In the genomic region with DNA sequence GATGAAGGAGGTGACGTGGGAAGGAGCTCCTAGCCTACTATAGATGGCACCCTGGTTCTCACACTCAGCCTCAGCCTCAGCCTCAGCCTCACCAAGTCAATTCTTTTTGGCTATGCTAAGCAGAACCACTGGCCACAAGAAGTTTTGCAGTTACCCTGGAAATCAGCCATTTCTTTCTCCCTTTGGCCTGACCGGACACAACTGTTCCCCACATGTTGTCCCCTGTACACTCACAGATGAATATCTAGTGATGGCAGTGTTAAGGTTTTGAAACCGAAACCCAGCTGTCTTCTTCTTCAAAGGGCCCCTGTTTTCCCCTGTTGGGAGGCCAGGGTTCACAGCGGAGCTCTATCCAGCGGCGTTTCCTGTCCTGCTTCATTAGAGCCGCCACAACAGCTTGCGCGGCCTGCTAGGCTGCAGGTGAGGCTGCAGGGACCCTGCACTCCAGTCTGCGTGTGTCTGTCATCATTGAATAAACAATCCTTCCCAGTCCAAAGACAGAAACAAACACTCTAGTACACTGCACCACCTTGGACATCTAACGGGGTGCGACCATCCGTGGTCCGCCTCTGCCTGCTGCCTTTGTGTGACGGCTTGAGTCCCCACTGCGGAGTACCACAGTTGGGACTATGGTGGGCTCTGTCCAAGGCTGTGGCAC, we compare ENCODE assay signal across 10 cellular contexts.
DNase-seq lines count a peak whose midpoint lies in the region; ATAC-seq and TF ChIP-seq lines count a peak whose summit lies in the region.
"Had no signal": no experiment of that assay in that cellular context is flagged by ENCODE, and none has a peak within 500 bp of the region (broad histone marks: within the 10 kb centered on the region; RNA-seq: fewer than 3 reads in every experiment).

No MANE protein-coding gene starts in this region.

- TF ChIP-seq POLR2A in esophagus muscularis mucosa (IDR thresholded peaks at IDR 0.05; ENCODE audit: low read depth), result no peak

- ATAC-seq in GM19463 (IDR thresholded peaks at IDR 0.05; ENCODE audit: unreplicated experiment) (peak; percentile 95), HG03378 (IDR thresholded peaks at IDR 0.05; ENCODE audit: unreplicated experiment) (peak; percentile 93)
- ATAC-seq: Panc1 had no signal

- TF ChIP-seq CTCF in GM10266 (IDR thresholded peaks at IDR 0.05; ENCODE audit: control insufficient read depth, insufficient read depth, low read depth, missing control alignments) (no peak), colonic mucosa (IDR thresholded peaks at IDR 0.05) (no peak), esophagus muscularis mucosa (IDR thresholded peaks at IDR 0.05) (no peak)

- no peak overlapping the region for H3K9ac ChIP-seq in colonic mucosa (ENCODE audit: low read depth in 2 of 2, low read length in 2 of 2)

- H3K4me1 ChIP-seq in colonic mucosa (peaks cover 11% of the 10 kb centered on the region), esophagus muscularis mucosa (peaks cover 5 to 20% (median 13%) of the 10 kb centered on the region in 4 donors)

- WGBS in esophagus muscularis mucosa, result 88% methylated on average over 16 of the region's 16 CpGs

- H3K9me3 ChIP-seq in colonic mucosa, result no peaks in the 10 kb centered on the region
- no peaks in the 10 kb centered on the region for H3K9me3 ChIP-seq in esophagus muscularis mucosa
- H3K9me3 ChIP-seq in MG63, result no peaks in the 10 kb centered on the region; the same call in 1 of the 2 replicates

- TF ChIP-seq EP300 in esophagus muscularis mucosa (IDR thresholded peaks at IDR 0.05), result no peak

- H3K27ac ChIP-seq in colonic mucosa (peak overlapping the region; percentile 18), esophagus muscularis mucosa (replicated peaks in 1 of 4) (no peak overlapping the region)
- H3K27ac ChIP-seq: epithelial cell of prostate had no signal

- peak; percentile 72 for DNase-seq in GM10266 (ENCODE audit: extremely low spot score)
- DNase-seq in colonic mucosa, result no peak
- no peak for DNase-seq in esophagus muscularis mucosa (ENCODE audit: extremely low spot score)
- DNase-seq in stimulated activated CD8-positive, alpha-beta memory T cell treated with anti-CD3 and anti-CD28 coated beads, Interleukin-4, amount 100 ng/mL, for 48 hours, result no peak
- DNase-seq in MG63, result no peak
- DNase-seq in activated effector memory CD4-positive, alpha-beta T cell treated with anti-CD3 and anti-CD28 coated beads, Interleukin-2, amount 50 U/mL, for 16 hours, result no peak

- H3K36me3 ChIP-seq in colonic mucosa (no peaks in the 10 kb centered on the region), esophagus muscularis mucosa (no peaks in the 10 kb centered on the region), MG63 (no peaks in the 10 kb centered on the region; the same call in 1 of the 2 replicates)

- no peak overlapping the region for H3K4me3 ChIP-seq in colonic mucosa
- H3K4me3 ChIP-seq in esophagus muscularis mucosa, result no peak overlapping the region
- H3K4me3 ChIP-seq in MG63, result no peak overlapping the region

- intact Hi-C loops in colonic mucosa (cut with DNase I) (no loop called here), esophagus muscularis mucosa (cut with DNase I) (no loop called here)

- H3K27me3 ChIP-seq in colonic mucosa (no peaks in the 10 kb centered on the region), esophagus muscularis mucosa (no peaks in the 10 kb centered on the region), MG63 (no peaks in the 10 kb centered on the region)
